In the genomic region with DNA sequence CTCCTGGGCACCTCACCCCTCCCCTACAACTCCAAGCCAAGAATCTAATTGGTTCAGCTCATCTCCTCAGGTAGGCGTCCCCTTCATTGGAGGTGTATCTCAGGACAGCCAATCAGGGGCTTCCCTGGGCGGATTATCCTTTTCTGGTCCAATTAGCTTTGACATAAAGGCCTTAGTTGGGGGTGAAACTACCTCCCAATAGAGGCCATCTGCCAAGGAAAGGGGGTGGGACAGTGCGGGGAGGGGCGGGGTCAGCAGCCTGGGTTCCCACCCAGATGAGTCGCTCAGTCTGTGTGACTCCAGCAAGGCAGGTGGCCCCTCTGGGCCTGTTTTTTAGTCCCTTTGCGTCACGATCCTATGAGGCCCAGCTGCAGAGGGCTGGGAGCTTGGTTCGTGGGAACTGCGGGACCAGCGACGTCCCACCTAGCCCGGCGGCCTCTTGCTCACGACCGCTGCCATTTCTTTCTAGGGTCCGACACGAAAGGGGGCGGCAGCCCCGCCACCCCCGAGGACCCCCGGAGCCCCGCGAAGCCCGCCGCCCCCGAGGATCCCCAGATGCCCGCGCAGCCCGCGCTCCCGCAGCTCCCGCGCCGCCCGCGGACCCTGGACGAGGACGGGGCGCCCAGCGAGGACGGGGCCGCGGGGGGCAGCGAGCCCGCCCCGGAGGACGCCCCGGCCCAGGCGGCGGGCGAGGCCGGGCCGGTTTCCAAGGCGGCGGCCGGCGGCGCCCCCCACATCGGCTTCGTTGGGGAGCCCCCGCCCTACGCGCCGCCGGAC, we compare ENCODE assay signal across 1 cellular context.
TF ChIP-seq lines count a peak whose summit lies in the region.

No MANE protein-coding gene starts in this region.

TF ChIP-seq in HCT116, 20 proteins besides CTCF, POLR2A, EP300 and RAD21 (continued from another document):
- TF ChIP-seq, protein P1, sequence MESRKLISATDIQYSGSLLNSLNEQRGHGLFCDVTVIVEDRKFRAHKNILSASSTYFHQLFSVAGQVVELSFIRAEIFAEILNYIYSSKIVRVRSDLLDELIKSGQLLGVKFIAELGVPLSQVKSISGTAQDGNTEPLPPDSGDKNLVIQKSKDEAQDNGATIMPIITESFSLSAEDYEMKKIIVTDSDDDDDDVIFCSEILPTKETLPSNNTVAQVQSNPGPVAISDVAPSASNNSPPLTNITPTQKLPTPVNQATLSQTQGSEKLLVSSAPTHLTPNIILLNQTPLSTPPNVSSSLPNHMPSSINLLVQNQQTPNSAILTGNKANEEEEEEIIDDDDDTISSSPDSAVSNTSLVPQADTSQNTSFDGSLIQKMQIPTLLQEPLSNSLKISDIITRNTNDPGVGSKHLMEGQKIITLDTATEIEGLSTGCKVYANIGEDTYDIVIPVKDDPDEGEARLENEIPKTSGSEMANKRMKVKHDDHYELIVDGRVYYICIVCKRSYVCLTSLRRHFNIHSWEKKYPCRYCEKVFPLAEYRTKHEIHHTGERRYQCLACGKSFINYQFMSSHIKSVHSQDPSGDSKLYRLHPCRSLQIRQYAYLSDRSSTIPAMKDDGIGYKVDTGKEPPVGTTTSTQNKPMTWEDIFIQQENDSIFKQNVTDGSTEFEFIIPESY (IDR thresholded peaks at IDR 0.05; ENCODE audit: extremely low read depth, insufficient replicate concordance, low read length), result no peak
